In genomic region chr9:1200847-1201251, GRCh38 we compare ENCODE assay signal across 25 cellular contexts.
DNase-seq lines count a peak whose midpoint lies in the region; ATAC-seq and TF ChIP-seq lines count a peak whose summit lies in the region.
"Had no signal": no experiment of that assay in that cellular context is flagged by ENCODE, and none has a peak within 500 bp of the region (broad histone marks: within the 10 kb centered on the region; RNA-seq: fewer than 3 reads in every experiment).

No MANE protein-coding gene starts in this region.

- ATAC-seq in left lung, result peak; percentile 92
- ATAC-seq in gastrocnemius medialis, result peak; percentile 73 to 91
- ATAC-seq in GM21529 (IDR thresholded peaks at IDR 0.05; ENCODE audit: unreplicated experiment), result no peak
- no peak for ATAC-seq in GM21423 (IDR thresholded peaks at IDR 0.05; ENCODE audit: unreplicated experiment)
- no peak for ATAC-seq in HG02678 (IDR thresholded peaks at IDR 0.05; ENCODE audit: unreplicated experiment)
- ATAC-seq: activated CD4-positive, alpha-beta T cell treated with anti-CD3 and anti-CD28 coated beads for 36 hours; foreskin keratinocyte; stimulated activated naive CD8-positive, alpha-beta T cell treated with anti-CD3 and anti-CD28 coated beads, Interleukin-15, Interleukin-2, amounts not matched to agents 100 U/mL and 50 U/mL, for 24 hours had no signal

- TF ChIP-seq CTCF in fibroblast of mammary gland (conservative IDR thresholded peaks at IDR 0.05; ENCODE audit: control insufficient read depth, insufficient read depth, low read depth, low read length), result no peak
- TF ChIP-seq CTCF in left lung (IDR thresholded peaks at IDR 0.05), result no peak
- TF ChIP-seq CTCF in gastrocnemius medialis (IDR thresholded peaks at IDR 0.05 in 4 of 5, conservative IDR thresholded peaks at IDR 0.05 in 1 of 5), result no peak

- in situ Hi-C loops in gastrocnemius medialis (cut with MboI; ENCODE audit: low sequenced_read_pairs in 4 of 4), result no loop called here

- H3K9me3 ChIP-seq in left lung (no peaks in the 10 kb centered on the region), gastrocnemius medialis (no peaks in the 10 kb centered on the region)
- H3K9me3 ChIP-seq: BLaER1, Caco-2, neutrophil, Peyer's patch, tibial artery had no signal

- TF ChIP-seq POLR2A in gastrocnemius medialis (IDR thresholded peaks at IDR 0.05), result no peak

- DNase-seq in NCI-H2196 (lab: John Stamatoyannopoulos, UW; ENCODE audit: unreplicated experiment) (peak; percentile 54), fibroblast of mammary gland (ENCODE audit: low read depth) (peak; percentile 64), left lung (peak in 1 of 2 donors; percentile 52), gastrocnemius medialis (peak; percentile 37 to 39), NCI-H2081 treated with DMSO at 0.1 percent for 48 hours (lab: John Stamatoyannopoulos, UW) (no peak)
- DNase-seq: activated CD4-positive, alpha-beta T cell treated with anti-CD3 and anti-CD28 coated beads for 36 hours; activated CD8-positive, alpha-beta memory T cell treated with anti-CD3 and anti-CD28 coated beads for 24 hours; activated T-cell treated with anti-CD3 and anti-CD28 coated beads, Interleukin-2, amount 50 U/mL, for 1 hour; brain microvascular endothelial cell; Caco-2; DND-41; effector CD4-positive, alpha-beta T cell; foreskin keratinocyte; hypothalamus; NCI-H1930; NCI-H446 treated with DMSO at 0.1 percent for 48 hours; Peyer's patch; stimulated activated CD4-positive, alpha-beta T cell treated with anti-CD3 and anti-CD28 coated beads, Interleukin-15, amount 100 ng/mL, for 24 hours; stimulated activated naive CD8-positive, alpha-beta T cell treated with anti-CD3 and anti-CD28 coated beads, Interleukin-15, Interleukin-2, amounts not matched to agents 100 U/mL and 50 U/mL, for 24 hours; tibial artery had no signal

- peaks cover 0 to 6% of the 10 kb centered on the region in 2 donors for H3K4me1 ChIP-seq in left lung
- H3K4me1 ChIP-seq in gastrocnemius medialis, result peaks cover 3 to 16% of the 10 kb centered on the region in 2 donors
- H3K4me1 ChIP-seq: BLaER1, Caco-2, foreskin keratinocyte, Peyer's patch, tibial artery had no signal

- intact Hi-C loops in left lung (cut with DNase I), result no loop called here
- intact Hi-C loops in gastrocnemius medialis (cut with DNase I; ENCODE audit: low total_unique reads), result no loop called here

- no peaks in the 10 kb centered on the region for H3K27me3 ChIP-seq in left lung
- H3K27me3 ChIP-seq in gastrocnemius medialis, result no peaks in the 10 kb centered on the region
- H3K27me3 ChIP-seq: BLaER1, brain microvascular endothelial cell, foreskin keratinocyte, neutrophil, Peyer's patch, tibial artery had no signal

- H3K36me3 ChIP-seq in left lung (no peaks in the 10 kb centered on the region), gastrocnemius medialis (no peaks in the 10 kb centered on the region)
- H3K36me3 ChIP-seq: BLaER1, brain microvascular endothelial cell, neutrophil, Peyer's patch, tibial artery had no signal

- H3K27ac ChIP-seq in left lung, result no peak overlapping the region
- H3K27ac ChIP-seq in gastrocnemius medialis, result peak overlapping the region in 1 of 4 donors; percentile 60
- H3K27ac ChIP-seq: BLaER1, brain microvascular endothelial cell, foreskin keratinocyte, neutrophil, Peyer's patch, tibial artery had no signal

- no peak overlapping the region for H3K4me3 ChIP-seq in fibroblast of mammary gland (ENCODE audit: control insufficient read depth, low read depth, low read length)
- H3K4me3 ChIP-seq in left lung, result no peak overlapping the region
- no peak overlapping the region for H3K4me3 ChIP-seq in gastrocnemius medialis
- H3K4me3 ChIP-seq: BLaER1, Peyer's patch, tibial artery had no signal

Comparison
In these comparisons a context has a peak if more than half of its experiments do, and no peak if none do; other contexts are left out.
1. ATAC-seq: peak in left lung (single experiment) and gastrocnemius medialis (2 of 2); none in GM21529 (single experiment), GM21423 (single experiment) and HG02678 (single experiment).